15 cellular contexts compared by ENCODE assay signal in genomic region chr10:23341004-23341403, GRCh38. TPM values are rescaled to one million over a fixed set of nuclear protein-coding genes. Genes with fewer than 3 reads are reported as not detected.
DNase-seq lines count a peak whose midpoint lies in the region; ATAC-seq lines count a peak whose summit lies in the region.
"Had no signal": no experiment of that assay in that cellular context is flagged by ENCODE, and none has a peak within 500 bp of the region (broad histone marks: within the 10 kb centered on the region; RNA-seq: fewer than 3 reads in every experiment).

No MANE protein-coding gene starts in this region.

- H3K27ac ChIP-seq in neuronal stem cell (replicated peaks; ENCODE audit: low read length): no peak overlapping the region
- H3K27ac ChIP-seq in CD8-positive, alpha-beta memory T cell (ENCODE audit: low read depth, low read length): no peak overlapping the region
- H3K27ac ChIP-seq: cardiac muscle cell had no signal

- H3K23ac ChIP-seq in neuronal stem cell (ENCODE audit: low read depth, low read length, poor library complexity): no peak overlapping the region

- no peak overlapping the region for H2BK120ac ChIP-seq in neuronal stem cell (ENCODE audit: low read depth, low read length)

- no peaks in the 10 kb centered on the region for H3K9me3 Mint-ChIP-seq in activated T-cell treated with anti-CD3 and anti-CD28 coated beads, Interleukin-2, amount 50 U/mL, for 4 hours
- peaks cover 3% of the 10 kb centered on the region for H3K9me3 Mint-ChIP-seq in activated naive CD8-positive, alpha-beta T cell treated with anti-CD3 and anti-CD28 coated beads for 36 hours
- no peaks in the 10 kb centered on the region for H3K9me3 Mint-ChIP-seq in CD8-positive, alpha-beta memory T cell

- peak overlapping the region; percentile 79 for H3K27ac Mint-ChIP-seq in activated naive CD8-positive, alpha-beta T cell treated with anti-CD3 and anti-CD28 coated beads for 36 hours
- H3K27ac Mint-ChIP-seq in CD8-positive, alpha-beta memory T cell: peak overlapping the region in 2 of 8 donors; percentile 1 to 18

- CTCF ChIA-PET in CD8-positive, alpha-beta memory T cell (lab: Charles Lee): no interaction called here

- H3K36me3 Mint-ChIP-seq in activated T-cell treated with anti-CD3 and anti-CD28 coated beads, Interleukin-2, amount 50 U/mL, for 4 hours (ENCODE audit: insufficient read depth): no peaks in the 10 kb centered on the region
- peaks cover 3% of the 10 kb centered on the region for H3K36me3 Mint-ChIP-seq in activated naive CD8-positive, alpha-beta T cell treated with anti-CD3 and anti-CD28 coated beads for 36 hours
- H3K36me3 Mint-ChIP-seq in CD8-positive, alpha-beta memory T cell: no peaks in the 10 kb centered on the region

- no peak overlapping the region for H3K9ac ChIP-seq in neuronal stem cell (ENCODE audit: low read depth, low read length, poor library complexity)

- H2AFZ ChIP-seq in neuronal stem cell (ENCODE audit: low read length): peak overlapping the region; percentile 51

- H3K9me3 ChIP-seq in neuronal stem cell (replicated peaks in 1 of 2; ENCODE audit: control insufficient read depth in 2 of 2, insufficient read depth in 1 of 2, low read depth in 1 of 2, low read length in 2 of 2): no peaks in the 10 kb centered on the region
- H3K9me3 ChIP-seq in CD8-positive, alpha-beta memory T cell (ENCODE audit: low read length): no peaks in the 10 kb centered on the region

- POLR2A ChIA-PET in CD8-positive, alpha-beta memory T cell (lab: Charles Lee): interaction anchor here (0.6 to 1.1 kb wide), 2 partner anchors 9 to 22 kb away, joined by 3 read pairs; no protein-coding TSS in a partner anchor

- no peak overlapping the region for H3K4me2 ChIP-seq in neuronal stem cell (ENCODE audit: insufficient read depth, low read length, poor library complexity, severe bottlenecking)

- H3K27me3 Mint-ChIP-seq in activated T-cell treated with anti-CD3 and anti-CD28 coated beads, Interleukin-2, amount 50 U/mL, for 4 hours (ENCODE audit: low read depth): no peaks in the 10 kb centered on the region
- no peaks in the 10 kb centered on the region for H3K27me3 Mint-ChIP-seq in activated naive CD8-positive, alpha-beta T cell treated with anti-CD3 and anti-CD28 coated beads for 36 hours
- H3K27me3 Mint-ChIP-seq in CD8-positive, alpha-beta memory T cell: peaks cover 8 to 10% of the 10 kb centered on the region in 2 donors

- no peaks in the 10 kb centered on the region for H3K36me3 ChIP-seq in neuronal stem cell (replicated peaks in 1 of 2; ENCODE audit: control insufficient read depth in 2 of 2, insufficient read depth in 2 of 2, low read length in 2 of 2)
- no peaks in the 10 kb centered on the region for H3K36me3 ChIP-seq in CD8-positive, alpha-beta memory T cell (ENCODE audit: insufficient read depth, low read length)
- H3K36me3 ChIP-seq: cardiac muscle cell had no signal

- no peak overlapping the region for H2BK15ac ChIP-seq in neuronal stem cell (ENCODE audit: low read length)

- ATAC-seq in activated T-cell treated with anti-CD3 and anti-CD28 coated beads, Interleukin-2, amount 50 U/mL, for 4 hours: peak; percentile 67 to 73
- peak; percentile 41 for ATAC-seq in HG03378 (IDR thresholded peaks at IDR 0.05; ENCODE audit: unreplicated experiment)
- no peak for ATAC-seq in GM19455 (IDR thresholded peaks at IDR 0.05; ENCODE audit: unreplicated experiment)
- ATAC-seq: esophagus mucosa had no signal

- H4K8ac ChIP-seq in neuronal stem cell (ENCODE audit: low read depth, low read length): no peak overlapping the region

- no CpG with 5 or more reads among the region's 2 CpGs for WGBS in neuronal stem cell (ENCODE audit: extremely low coverage in 2 of 2, insufficient read length in 2 of 2, insufficient replicate concordance in 1 of 2), 2 donors

- H2AK5ac ChIP-seq in neuronal stem cell (ENCODE audit: low read depth, low read length): no peak overlapping the region

- H2BK12ac ChIP-seq in neuronal stem cell (ENCODE audit: low read length): no peak overlapping the region

- no peak overlapping the region for H4K91ac ChIP-seq in neuronal stem cell (ENCODE audit: low read depth, low read length, poor library complexity)

- H3K4me3 Mint-ChIP-seq in activated T-cell treated with anti-CD3 and anti-CD28 coated beads, Interleukin-2, amount 50 U/mL, for 4 hours: peak overlapping the region; percentile 11
- H3K4me3 Mint-ChIP-seq in activated naive CD8-positive, alpha-beta T cell treated with anti-CD3 and anti-CD28 coated beads for 36 hours: no peak overlapping the region
- H3K4me3 Mint-ChIP-seq in CD8-positive, alpha-beta memory T cell: peak overlapping the region in 1 of 7 donors; percentile 11

- no peaks in the 10 kb centered on the region for H3K79me1 ChIP-seq in neuronal stem cell (ENCODE audit: low read depth, low read length)

- DNase-seq in activated T-cell treated with anti-CD3 and anti-CD28 coated beads, Interleukin-2, amount 50 U/mL, for 4 hours: no peak
- no peak for DNase-seq in activated T-cell treated with anti-CD3 and anti-CD28 coated beads, Interleukin-2, amount 50 U/mL, for 1 hour
- no peak for DNase-seq in activated naive CD8-positive, alpha-beta T cell treated with anti-CD3 and anti-CD28 coated beads for 36 hours
- DNase-seq in neuronal stem cell (ENCODE audit: low spot score): no peak
- no peak for DNase-seq in CD8-positive, alpha-beta memory T cell
- no peak for DNase-seq in putamen (ENCODE audit: low spot score)
- DNase-seq: GF-D8, NCI-H1694 treated with DMSO at 0.1 percent for 48 hours had no signal

- H3K4me1 ChIP-seq in neuronal stem cell (ENCODE audit: control insufficient read depth in 2 of 2, insufficient read depth in 1 of 2, low read depth in 1 of 2, low read length in 2 of 2): peaks cover 7 to 15% of the 10 kb centered on the region in 2 donors
- H3K4me1 ChIP-seq in CD8-positive, alpha-beta memory T cell (ENCODE audit: insufficient read depth, low read length): peaks cover 11% of the 10 kb centered on the region

- no peak overlapping the region for H2BK5ac ChIP-seq in neuronal stem cell (ENCODE audit: low read length)

- no peak overlapping the region for H3K18ac ChIP-seq in neuronal stem cell (ENCODE audit: low read length)

- no peak overlapping the region for H3K4ac ChIP-seq in neuronal stem cell (ENCODE audit: low read length)

- H3K27me3 ChIP-seq in neuronal stem cell (ENCODE audit: control insufficient read depth in 3 of 3, insufficient read depth in 3 of 3, low read depth in 1 of 3, low read length in 3 of 3): no peaks in the 10 kb centered on the region
- H3K27me3 ChIP-seq in CD8-positive, alpha-beta memory T cell (ENCODE audit: insufficient read depth, low read length, poor library complexity, severe bottlenecking): no peaks in the 10 kb centered on the region
- H3K27me3 ChIP-seq: cardiac muscle cell had no signal

- H3K4me3 ChIP-seq in neuronal stem cell (ENCODE audit: low read length in 2 of 2): no peak overlapping the region
- H3K4me3 ChIP-seq in CD8-positive, alpha-beta memory T cell (ENCODE audit: low read length): no peak overlapping the region
- H3K4me3 ChIP-seq: cardiac muscle cell had no signal

- H3K14ac ChIP-seq in neuronal stem cell (ENCODE audit: low read length): no peak overlapping the region

- peaks cover 69% of the 10 kb centered on the region for H3K4me1 Mint-ChIP-seq in activated T-cell treated with anti-CD3 and anti-CD28 coated beads, Interleukin-2, amount 50 U/mL, for 4 hours (ENCODE audit: low read depth)
- peaks cover 45% of the 10 kb centered on the region for H3K4me1 Mint-ChIP-seq in activated naive CD8-positive, alpha-beta T cell treated with anti-CD3 and anti-CD28 coated beads for 36 hours
- H3K4me1 Mint-ChIP-seq in CD8-positive, alpha-beta memory T cell: peaks cover 21 to 32% (median 30%) of the 10 kb centered on the region in 3 donors

RNA-seq across cellular contexts. Expression of gene C10orf67, which starts 3.6 kb away (rescaled TPM):
- total RNA-seq in activated T-cell treated with anti-CD3 and anti-CD28 coated beads, Interleukin-2, amount 50 U/mL, for 4 hours: 1 to 10 TPM in 1 of 3 donors, under 1 TPM in 2; 0.42 to 1.1 (median 0.73) TPM
- under 1 TPM; 0.45 to 0.60 TPM for total RNA-seq in activated naive CD8-positive, alpha-beta T cell treated with anti-CD3 and anti-CD28 coated beads for 36 hours
- 0.24 TPM for polyA plus RNA-seq in neuronal stem cell (2013, experiment 1 of 2)
- polyA plus RNA-seq in neuronal stem cell (2013, experiment 2 of 2): 0.14 TPM
- not detected for total RNA-seq in CD8-positive, alpha-beta memory T cell
- 0.26 TPM for polyA plus RNA-seq in CD8-positive, alpha-beta memory T cell
- total RNA-seq: myocyte; T-helper 2 cell treated with Interferon-gamma antibody and Interleukin-4, amounts not matched to agents 100 ng/mL and 5 ng/mL, for 36 hours; urinary bladder had no signal
- polyA plus RNA-seq: urinary bladder had no signal
